31 cellular contexts compared by ENCODE assay signal in the genomic region with DNA sequence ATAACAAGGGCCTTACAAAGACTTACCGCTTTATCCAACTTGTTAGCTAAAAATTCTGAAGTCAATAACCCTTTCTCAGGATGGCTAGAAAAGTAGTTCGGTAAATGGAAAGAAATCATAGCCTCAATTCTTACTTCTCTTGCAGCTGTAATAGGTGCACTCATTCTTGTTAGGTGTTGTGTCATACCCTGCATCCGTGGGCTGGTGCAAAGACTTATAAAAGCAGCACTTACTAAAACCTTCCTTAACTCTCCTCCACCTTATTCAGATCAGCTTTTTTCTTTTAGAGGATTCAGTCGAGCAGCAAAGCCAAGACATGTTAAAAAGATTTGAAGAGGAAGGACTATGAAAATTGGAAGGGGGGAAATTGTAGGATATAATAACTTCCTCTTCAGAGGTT.
"Had no signal": no experiment of that assay in that cellular context is flagged by ENCODE, and none has a peak within 500 bp of the region (broad histone marks: within the 10 kb centered on the region; RNA-seq: fewer than 3 reads in every experiment).

No MANE protein-coding gene starts in this region.

- H3K9me3 ChIP-seq: adrenal gland, ascending aorta, body of pancreas had no signal

- H3K36me3 ChIP-seq: adrenal gland, ascending aorta, brain microvascular endothelial cell, breast epithelium, cardiac muscle cell had no signal

- H3K4me3 ChIP-seq: adrenal gland, ascending aorta, body of pancreas, breast epithelium, cardiac muscle cell had no signal

- ATAC-seq: activated naive CD4-positive, alpha-beta T cell treated with anti-CD3 and anti-CD28 coated beads, Interleukin-2, amount 50 U/mL, for 72 hours; activated naive CD8-positive, alpha-beta T cell treated with anti-CD3 and anti-CD28 coated beads, Interleukin-2, amount 50 U/mL, for 24 hours; activated T-cell treated with anti-CD3 and anti-CD28 coated beads, Interleukin-2, amount 50 U/mL, for 4 hours; activated T-cell treated with anti-CD3 and anti-CD28 coated beads, Interleukin-2, amount 50 U/mL, for 72 hours; activated T-helper 17 cell treated with anti-CD3 and anti-CD28 coated beads, Interleukin-2, amount 50 U/mL, for 72 hours; body of pancreas had no signal

- H3K27me3 ChIP-seq: adrenal gland, ascending aorta, body of pancreas, brain microvascular endothelial cell, breast epithelium, cardiac muscle cell had no signal

- H3K27ac ChIP-seq: adrenal gland, ascending aorta, body of pancreas, brain microvascular endothelial cell, breast epithelium, cardiac muscle cell had no signal

- H3K4me1 ChIP-seq: adrenal gland, ascending aorta, breast epithelium had no signal

- DNase-seq: activated effector memory CD4-positive, alpha-beta T cell treated with anti-CD3 and anti-CD28 coated beads, Interleukin-2, amount 50 U/mL, for 16 hours; activated effector memory CD4-positive, alpha-beta T cell treated with Interleukin-2 at 50 U/mL for 16 hours; activated gamma-delta T cell; activated gamma-delta T cell treated with Interleukin-2 at 50 U/mL for 16 hours; activated naive CD4-positive, alpha-beta T cell; activated naive CD4-positive, alpha-beta T cell treated with anti-CD3 and anti-CD28 coated beads for 36 hours; activated naive CD4-positive, alpha-beta T cell treated with anti-CD3 and anti-CD28 coated beads, Interleukin-2, amount 10 ng/mL, durations not matched to agents 7 days and 5 days; activated naive CD4-positive, alpha-beta T cell treated with anti-CD3 and anti-CD28 coated beads, Interleukin-2, amount 50 U/mL, for 16 hours; activated naive CD4-positive, alpha-beta T cell treated with Interleukin-2 at 50 U/mL for 16 hours; activated naive CD8-positive, alpha-beta T cell treated with anti-CD3 and anti-CD28 coated beads for 36 hours; activated naive CD8-positive, alpha-beta T cell treated with anti-CD3 and anti-CD28 coated beads, Interleukin-2, amount 10 ng/mL, durations not matched to agents 7 days and 5 days; activated naive CD8-positive, alpha-beta T cell treated with anti-CD3 and anti-CD28 coated beads, Interleukin-2, amount 50 U/mL, for 24 hours; activated T-cell treated with anti-CD3 and anti-CD28 coated beads, Interleukin-2, amount 50 U/mL, for 1 hour; activated T-cell treated with anti-CD3 and anti-CD28 coated beads, Interleukin-2, amount 50 U/mL, for 24 hours; activated T-cell treated with anti-CD3 and anti-CD28 coated beads, Interleukin-2, amount 50 U/mL, for 4 hours; activated T-cell treated with anti-CD3 and anti-CD28 coated beads, Interleukin-2, amount 50 U/mL, for 48 hours; activated T-cell treated with anti-CD3 and anti-CD28 coated beads, Interleukin-2, amount 50 U/mL, for 72 hours; adrenal gland; amniotic stem cell; amygdala; anterior cingulate cortex; aorta; body of pancreas; brain microvascular endothelial cell; central memory CD4-positive, alpha-beta T cell; cerebellar nuclear complex had no signal
